8 cellular contexts compared by ENCODE assay signal in genomic region chr10:79071535-79071923, GRCh38. TPM values are rescaled to one million over a fixed set of nuclear protein-coding genes. Genes with fewer than 3 reads are reported as not detected.
DNase-seq lines count a peak whose midpoint lies in the region; ATAC-seq, FAIRE-seq and TF ChIP-seq lines count a peak whose summit lies in the region.

No MANE protein-coding gene starts in this region.

- H3K9ac ChIP-seq in K562 (ENCODE audit: insufficient read depth in 1 of 2, low read depth in 2 of 2, low read length in 2 of 2), result peak overlapping the region in 1 of 2 experiments; percentile 89; a peak in 2 of 4 replicates

- H2AFZ ChIP-seq in K562 (ENCODE audit: low read depth, low read length), result no peak overlapping the region

- CTCF ChIA-PET in K562 (lab: Yijun Ruan, JAX; ENCODE audit: low intra/inter-chr PET ratio), result no interaction called here

- WGBS in K562 (ENCODE audit: insufficient coverage, low coverage, missing lambda C conversion rate), result 39% methylated on average over 8 of the region's 8 CpGs
- WGBS in lower leg skin, 2 donors, result 6 to 17% methylated on average over 8 of the region's 8 CpGs
- 8 to 12% methylated on average over 8 of the region's 8 CpGs for WGBS in testis, 2 donors

- H3K27me3 Mint-ChIP-seq in T-helper 1 cell treated with Interleukin-12 subunit alpha and Interleukin-12 subunit beta and Interleukin-4 antibody, amounts not matched to agents 30 μg/mL and 1 μg/mL, for 36 hours (ENCODE audit: low read depth), result peaks cover 18% of the 10 kb centered on the region

- H3K4me2 ChIP-seq in K562 (ENCODE audit: insufficient read depth, low read length), result no peak overlapping the region; the same call in 1 of the 2 replicates

- no peak for TF ChIP-seq EP300 in K562 (IDR thresholded peaks at IDR 0.05; ENCODE audit: low read length)

- H3K4me3 ChIP-seq in K562, result no peak overlapping the region
- H3K4me3 ChIP-seq in lower leg skin (ENCODE audit: low read depth, poor library complexity, severe bottlenecking), result peak overlapping the region; percentile 4
- H3K4me3 ChIP-seq in testis, result peak overlapping the region; percentile 83 to 84

- POLR2A ChIA-PET in K562 (lab: Yijun Ruan, JAX), result interaction anchor here (0.6 kb wide), 1 partner anchor 8 kb away, joined by 3 read pairs; no protein-coding TSS in a partner anchor

- peaks cover 22% of the 10 kb centered on the region for H3K4me1 Mint-ChIP-seq in T-helper 1 cell treated with Interleukin-12 subunit alpha and Interleukin-12 subunit beta and Interleukin-4 antibody, amounts not matched to agents 30 μg/mL and 1 μg/mL, for 36 hours (ENCODE audit: low read depth)

- BruUV-seq in K562 (replicated peaks; lab: Mats Ljungman, UMichigan), result no TSS peak

- no peak overlapping the region for H3K27ac Mint-ChIP-seq in T-helper 1 cell treated with Interleukin-12 subunit alpha and Interleukin-12 subunit beta and Interleukin-4 antibody, amounts not matched to agents 30 μg/mL and 1 μg/mL, for 36 hours

- peaks cover 9% of the 10 kb centered on the region for H3K36me3 Mint-ChIP-seq in T-helper 1 cell treated with Interleukin-12 subunit alpha and Interleukin-12 subunit beta and Interleukin-4 antibody, amounts not matched to agents 30 μg/mL and 1 μg/mL, for 36 hours (ENCODE audit: low read depth)

- H3K9me3 Mint-ChIP-seq in T-helper 1 cell treated with Interleukin-12 subunit alpha and Interleukin-12 subunit beta and Interleukin-4 antibody, amounts not matched to agents 30 μg/mL and 1 μg/mL, for 36 hours, result no peaks in the 10 kb centered on the region

- in situ Hi-C loops in K562 (cut with MboI), result no loop called here

- H3K27ac ChIP-seq in K562 (ENCODE audit: extremely low read depth, low read depth, low read length), result no peak overlapping the region
- peak overlapping the region; percentile 88 for H3K27ac ChIP-seq in testis

- FAIRE-seq in K562 (lab: Jason Lieb, UNC), result no peak

- TF ChIP-seq RAD21 in K562 (CRISPR knock-in tag; conservative IDR thresholded peaks at IDR 0.05 in 1 of 2, IDR thresholded peaks at IDR 0.05 in 1 of 2), result no peak

- TF ChIP-seq CTCF in K562 (IDR thresholded peaks at IDR 0.05 in 2 of 3, conservative IDR thresholded peaks at IDR 0.05 in 1 of 3; ENCODE audit: insufficient read depth in 2 of 3, low read depth in 1 of 3, low read length in 3 of 3) (no peak), lower leg skin (IDR thresholded peaks at IDR 0.05) (no peak), testis (IDR thresholded peaks at IDR 0.05) (no peak)

- intact Hi-C loops in K562 (cut with micrococcal nuclease), result no loop called here
- intact Hi-C loops in lower leg skin (cut with DNase I; ENCODE audit: low total_unique reads), result loop anchor here (5.0 to 10.0 kb wide), 2 partner anchors 71 to 123 kb away; no protein-coding TSS in a partner anchor
- intact Hi-C loops in testis (cut with DNase I; ENCODE audit: low total_unique reads), result loop anchor here (10.0 kb wide), 1 partner anchor 123 kb away; no protein-coding TSS in a partner anchor

- H3K36me3 ChIP-seq in K562 (ENCODE audit: control insufficient read depth, insufficient read depth, low read length) (no peaks in the 10 kb centered on the region), testis (ENCODE audit: low read depth, missing control alignments) (no peaks in the 10 kb centered on the region)

- peaks cover 3% of the 10 kb centered on the region for H3K9me1 ChIP-seq in K562 (ENCODE audit: control insufficient read depth, insufficient read depth, low read length)

- TF ChIP-seq POLR2A in K562 (conservative IDR thresholded peaks at IDR 0.05) (no peak), lower leg skin (IDR thresholded peaks at IDR 0.05) (no peak), testis (IDR thresholded peaks at IDR 0.05) (no peak)

- ATAC-seq in K562 (no peak), GM19351 (IDR thresholded peaks at IDR 0.05; ENCODE audit: unreplicated experiment) (no peak)

- H3K4me1 ChIP-seq in K562 (replicated peaks in 1 of 2; ENCODE audit: control insufficient read depth in 2 of 2, insufficient read depth in 2 of 2, low read length in 2 of 2) (peaks cover 14 to 62% of the 10 kb centered on the region in 2 experiments; a peak in 4 of 5 replicates), testis (peaks cover 41% of the 10 kb centered on the region)

- H4K20me1 ChIP-seq in K562 (replicated peaks; ENCODE audit: control insufficient read depth, insufficient read depth, low read length), result peaks cover 51% of the 10 kb centered on the region

- DNase-seq in T-helper 1 cell (no peak), K562 (ENCODE audit: extremely low read depth in 1 of 4, low spot score in 3 of 4) (no peak), lower leg skin (ENCODE audit: low spot score in 2 of 2) (no peak), testis (no peak), T-helper 9 cell (no peak)
- DNase-seq in activated CD8-positive, alpha-beta memory T cell treated with anti-CD3 and anti-CD28 coated beads, Interleukin-2, amount 50 U/mL, for 48 hours, result no peak

- H3K9me3 ChIP-seq in K562 (replicated peaks; ENCODE audit: control insufficient read depth, insufficient read depth, low read depth, low read length), result no peaks in the 10 kb centered on the region
- H3K9me3 ChIP-seq in testis, result no peaks in the 10 kb centered on the region

- H3K4me3 Mint-ChIP-seq in T-helper 1 cell treated with Interleukin-12 subunit alpha and Interleukin-12 subunit beta and Interleukin-4 antibody, amounts not matched to agents 30 μg/mL and 1 μg/mL, for 36 hours, result peak overlapping the region; percentile 76

- H3K79me2 ChIP-seq in K562 (ENCODE audit: control insufficient read depth, insufficient read depth, low read length), result peaks cover 75% of the 10 kb centered on the region

- no peaks in the 10 kb centered on the region for H3K27me3 ChIP-seq in K562 (ENCODE audit: control insufficient read depth in 2 of 2, insufficient read depth in 2 of 2, low read length in 2 of 2)
- H3K27me3 ChIP-seq in testis, result no peaks in the 10 kb centered on the region

TF ChIP-seq in K562, 482 proteins besides CTCF, POLR2A, EP300 and RAD21:
- TF ChIP-seq FOXK1 (CRISPR knock-in tag; IDR thresholded peaks at IDR 0.05; ENCODE audit: borderline replicate concordance) (no peak), SRSF3 (IDR thresholded peaks at IDR 0.05; ENCODE audit: insufficient read depth, low read length) (no peak), ZEB2 (IDR thresholded peaks at IDR 0.05) (no peak), CEBPG (CRISPR knock-in tag; IDR thresholded peaks at IDR 0.05) (0 out of 2 replicates have a peak, but pooled peaks have one; percentile 3), CEBPG (tag; conservative IDR thresholded peaks at IDR 0.05 in 1 of 2, IDR thresholded peaks at IDR 0.05 in 1 of 2) (no peak)
- TF ChIP-seq, protein P1, sequence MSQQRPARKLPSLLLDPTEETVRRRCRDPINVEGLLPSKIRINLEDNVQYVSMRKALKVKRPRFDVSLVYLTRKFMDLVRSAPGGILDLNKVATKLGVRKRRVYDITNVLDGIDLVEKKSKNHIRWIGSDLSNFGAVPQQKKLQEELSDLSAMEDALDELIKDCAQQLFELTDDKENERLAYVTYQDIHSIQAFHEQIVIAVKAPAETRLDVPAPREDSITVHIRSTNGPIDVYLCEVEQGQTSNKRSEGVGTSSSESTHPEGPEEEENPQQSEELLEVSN (IDR thresholded peaks at IDR 0.05; ENCODE audit: borderline replicate concordance in 1 of 2, extremely low read depth in 1 of 2, insufficient read depth in 1 of 2, insufficient read length in 1 of 2, low read depth in 1 of 2, low read length in 1 of 2, poor library complexity in 1 of 2, severe bottlenecking in 1 of 2), result peak in 1 of 2 experiments; percentile 33

RNA-seq across cellular contexts. Expression of gene ZMIZ1, which starts 2.8 kb away (rescaled TPM):
- total RNA-seq in K562 (2011; cell fraction: chromatin; rRNA removed; ENCODE audit: low replicate concordance), result 31.4 and 71.8 TPM in 2 replicates
- 28.6 and 32.2 TPM in 2 replicates for total RNA-seq in K562 (2011; cell fraction: nucleolus; rRNA removed)
- 31.8 and 38.1 TPM in 2 replicates for total RNA-seq in K562 (2011; cell fraction: nucleoplasm; rRNA removed)
- total RNA-seq in K562 (2014; rRNA removed) (7.0 and 7.7 TPM in 2 replicates), K562 (2014; rRNA removed; fragmentation: Illumina TruSeq; extraction: Trizol) (2.6 and 2.8 TPM in 2 replicates), K562 (2015; rRNA removed; fragmentation: Illumina TruSeq; extraction: Trizol) (4.3 and 5.0 TPM in 2 replicates), K562 (2021) (30.3 and 37.3 TPM in 2 replicates), lower leg skin (10 to 100 TPM; 58.1 to 87.4 (median 74.2) TPM), testis (10 to 100 TPM; 18.8 to 22.0 TPM)
- polyA plus RNA-seq in K562 (2011; rRNA removed) (3.6 and 6.2 TPM in 2 replicates), K562 (2014; fragmentation: Illumina TruSeq; extraction: Trizol) (22.9 and 25.1 TPM in 2 replicates), K562 (2014; fragmentation: Nextera tagmentation; extraction: Ambion mirVana) (1 to 10 TPM; 1.0 to 1.9 TPM), K562 (2014; rRNA removed) (11.0 and 11.7 TPM in 2 replicates), testis (ENCODE audit: insufficient read depth, low read depth, low replicate concordance) (15.2 TPM)
- 5.2 and 5.4 TPM in 2 replicates for polyA plus RNA-seq in K562 (2011; cell fraction: cytosol; rRNA removed)
- polyA plus RNA-seq in K562 (2011; cell fraction: nucleus; rRNA removed), result 18.9 and 30.6 TPM in 2 replicates
- polyA plus RNA-seq in K562 (2012), result 23.3 and 39.2 TPM in 2 replicates
- 5.8 and 6.7 TPM in 2 replicates for polyA minus RNA-seq in K562 (2011; rRNA and poly(A)+ RNA removed)
- polyA minus RNA-seq in K562 (2011; cell fraction: cytosol; rRNA and poly(A)+ RNA removed), result 14.9 and 22.3 TPM in 2 replicates
- 17.6 and 22.4 TPM in 2 replicates for polyA minus RNA-seq in K562 (2011; cell fraction: nucleus; rRNA and poly(A)+ RNA removed)
